28 cellular contexts compared by ENCODE assay signal in genomic region chr14:91731986-91732385, GRCh38. TPM values are rescaled to one million over a fixed set of nuclear protein-coding genes. Genes with fewer than 3 reads are reported as not detected.
DNase-seq lines count a peak whose midpoint lies in the region; ATAC-seq, FAIRE-seq and TF ChIP-seq lines count a peak whose summit lies in the region.
"Had no signal": no experiment of that assay in that cellular context is flagged by ENCODE, and none has a peak within 500 bp of the region (broad histone marks: within the 10 kb centered on the region; RNA-seq: fewer than 3 reads in every experiment).

TSS of gene CATSPERB (minus strand) at chr14:91732086. CDS start at chr14:91729479, 2,607 bp downstream.

- no peak for ATAC-seq in activated CD4-positive, alpha-beta T cell treated with anti-CD3 and anti-CD28 coated beads for 36 hours
- ATAC-seq in HG03354 (IDR thresholded peaks at IDR 0.05; ENCODE audit: poor library complexity, severe bottlenecking, unreplicated experiment): no peak
- ATAC-seq: HCT116 had no signal

- peak within 1 kb of the TSS; percentile 11 for H2AFZ ChIP-seq in astrocyte (ENCODE audit: low read depth, low read length)

- CTCF ChIA-PET in activated CD4-positive, alpha-beta T cell treated with anti-CD3 and anti-CD28 coated beads for 36 hours (lab: Charles Lee): interaction anchor here (1.1 to 2.4 kb wide), 4 partner anchors 15 to 229 kb away, joined by 3 to 6 read pairs (median 4); no protein-coding TSS in a partner anchor

- H3K4me1 Mint-ChIP-seq in activated CD4-positive, alpha-beta T cell treated with anti-CD3 and anti-CD28 coated beads for 36 hours: peaks cover 22% of the 10 kb centered on the region
- H3K4me1 Mint-ChIP-seq in astrocyte (ENCODE audit: low read depth, unreplicated experiment) (peaks cover 5% of the 10 kb centered on the region), type B pancreatic cell (ENCODE audit: unreplicated experiment) (peaks cover 7% of the 10 kb centered on the region)
- H3K4me1 Mint-ChIP-seq: CD4-positive, CD25-positive, alpha-beta regulatory T cell had no signal

- no peak within 1 kb of the TSS for H3K4me3 Mint-ChIP-seq in activated CD4-positive, alpha-beta T cell treated with anti-CD3 and anti-CD28 coated beads for 36 hours
- H3K4me3 Mint-ChIP-seq in astrocyte (ENCODE audit: unreplicated experiment): no peak within 1 kb of the TSS
- peak within 1 kb of the TSS; percentile 24 for H3K4me3 Mint-ChIP-seq in type B pancreatic cell
- H3K4me3 Mint-ChIP-seq: CD4-positive, CD25-positive, alpha-beta regulatory T cell had no signal

- H3K27ac ChIP-seq in astrocyte (ENCODE audit: low read depth, low read length): no peak within 1 kb of the TSS
- H3K27ac ChIP-seq: BLaER1, SJSA1 had no signal

- DNase-seq in activated CD4-positive, alpha-beta T cell treated with anti-CD3 and anti-CD28 coated beads for 36 hours: no peak
- no peak for DNase-seq in activated CD4-positive, alpha-beta T cell treated with anti-CD3 and anti-CD28 coated beads for 48 hours
- no peak for DNase-seq in astrocyte (ENCODE audit: low read depth)
- DNase-seq in mucosa of gallbladder (ENCODE audit: low spot score): no peak
- DNase-seq in type B pancreatic cell (ENCODE audit: extremely low spot score, unreplicated experiment): no peak
- no peak for DNase-seq in stimulated activated CD4-positive, alpha-beta T cell treated with anti-CD3 and anti-CD28 coated beads, Interleukin-2, amount 100 ng/mL, for 48 hours
- no peak for DNase-seq in ureter (ENCODE audit: low spot score)
- DNase-seq: 8988T; CD4-positive, CD25-positive, alpha-beta regulatory T cell; DMS53; IMR-90; KG1; MG63; NCI-H1105 treated with DMSO at 0.1 percent for 48 hours; NCI-H2029 treated with DMSO at 0.1 percent for 48 hours; NCI-H446 treated with DMSO at 0.1 percent for 48 hours; NCI-H526; NCI-H82; NK-92 treated with Interleukin-12 subunit alpha and Interleukin-12 subunit beta, amount 100 ng/mL, for 24 hours; Right ventricle myocardium superior; RPMI8226 had no signal

- no peak within 1 kb of the TSS for H3K4me3 ChIP-seq in astrocyte (ENCODE audit: insufficient read depth, low read depth, low read length)
- H3K4me3 ChIP-seq: BLaER1, MG63, SJSA1 had no signal

- no peak within 1 kb of the TSS for H3K4me2 ChIP-seq in astrocyte (ENCODE audit: low read length)
- H3K4me2 ChIP-seq: BLaER1 had no signal

- H3K36me3 Mint-ChIP-seq in activated CD4-positive, alpha-beta T cell treated with anti-CD3 and anti-CD28 coated beads for 36 hours (ENCODE audit: low read depth): peaks cover 2% of the 10 kb centered on the region
- H3K36me3 Mint-ChIP-seq in astrocyte (ENCODE audit: low read depth, unreplicated experiment): no peaks in the 10 kb centered on the region
- no peaks in the 10 kb centered on the region for H3K36me3 Mint-ChIP-seq in type B pancreatic cell

- H3K9me3 ChIP-seq in astrocyte (ENCODE audit: insufficient read depth, low read depth, low read length): no peaks in the 10 kb centered on the region
- H3K9me3 ChIP-seq: BLaER1, MG63, SJSA1 had no signal

- H3K36me3 ChIP-seq in astrocyte (ENCODE audit: insufficient read depth, low read length): no peaks in the 10 kb centered on the region
- H3K36me3 ChIP-seq: BLaER1, MG63, SJSA1 had no signal

- no peak for FAIRE-seq in astrocyte (lab: Jason Lieb, UNC)
- FAIRE-seq: GM18507 had no signal

- POLR2A ChIA-PET in activated CD4-positive, alpha-beta T cell treated with anti-CD3 and anti-CD28 coated beads for 36 hours (lab: Charles Lee): no interaction called here

- H3K27me3 ChIP-seq in astrocyte (ENCODE audit: insufficient read depth, low read length): no peaks in the 10 kb centered on the region
- H3K27me3 ChIP-seq: BLaER1, MG63, SJSA1 had no signal

- no peaks in the 10 kb centered on the region for H4K20me1 ChIP-seq in astrocyte (ENCODE audit: insufficient read depth, low read length)
- H4K20me1 ChIP-seq: BLaER1 had no signal

- peak within 1 kb of the TSS; percentile 29 for H3K27ac Mint-ChIP-seq in activated CD4-positive, alpha-beta T cell treated with anti-CD3 and anti-CD28 coated beads for 36 hours
- H3K27ac Mint-ChIP-seq in astrocyte (ENCODE audit: unreplicated experiment) (no peak within 1 kb of the TSS), type B pancreatic cell (peak within 1 kb of the TSS; percentile 21)
- H3K27ac Mint-ChIP-seq: CD4-positive, CD25-positive, alpha-beta regulatory T cell had no signal

- H3K9me3 Mint-ChIP-seq in activated CD4-positive, alpha-beta T cell treated with anti-CD3 and anti-CD28 coated beads for 36 hours (ENCODE audit: low read depth): no peaks in the 10 kb centered on the region
- H3K9me3 Mint-ChIP-seq in astrocyte (ENCODE audit: unreplicated experiment): no peaks in the 10 kb centered on the region
- H3K9me3 Mint-ChIP-seq in type B pancreatic cell: no peaks in the 10 kb centered on the region

- intact Hi-C loops in activated CD4-positive, alpha-beta T cell treated with anti-CD3 and anti-CD28 coated beads for 36 hours (cut with DNase I, micrococcal nuclease): no loop called here

- H3K4me1 ChIP-seq in astrocyte (ENCODE audit: insufficient read depth, low read length): no peaks in the 10 kb centered on the region
- H3K4me1 ChIP-seq: BLaER1, SJSA1 had no signal

- TF ChIP-seq CTCF in astrocyte (IDR thresholded peaks at IDR 0.05; ENCODE audit: insufficient read depth, low read depth, low read length): no peak
- no peak for TF ChIP-seq CTCF in type B pancreatic cell (conservative IDR thresholded peaks at IDR 0.05)

- H3K27me3 Mint-ChIP-seq in activated CD4-positive, alpha-beta T cell treated with anti-CD3 and anti-CD28 coated beads for 36 hours: no peaks in the 10 kb centered on the region
- H3K27me3 Mint-ChIP-seq in astrocyte (ENCODE audit: low read depth, unreplicated experiment) (no peaks in the 10 kb centered on the region), type B pancreatic cell (no peaks in the 10 kb centered on the region)

- H3K9ac ChIP-seq in astrocyte (ENCODE audit: low read length): no peak within 1 kb of the TSS
- H3K9ac ChIP-seq: BLaER1 had no signal

- H3K79me2 ChIP-seq in astrocyte (ENCODE audit: insufficient read depth, low read length): no peaks in the 10 kb centered on the region

RNA-seq across cellular contexts. Expression of gene CATSPERB, which starts in this region (rescaled TPM):
- total RNA-seq in activated CD4-positive, alpha-beta T cell treated with anti-CD3 and anti-CD28 coated beads for 36 hours: under 1 TPM; 0.07 to 0.91 TPM
- total RNA-seq in astrocyte: 0.11 TPM in 1 of 2 replicates, not detected in the other
- 10.5 TPM for total RNA-seq in mucosa of gallbladder
- 2.0 and 2.5 TPM in 2 replicates for total RNA-seq in type B pancreatic cell (ENCODE audit: low replicate concordance)
- 7.3 TPM for total RNA-seq in ureter
- total RNA-seq: Daoy, G401, IMR-90, SJSA1 had no signal
